ENCODE assay signal across 1 cellular context in genomic region chr1:21761052-21761451, GRCh38.
TF ChIP-seq lines count a peak whose summit lies in the region.

No MANE protein-coding gene starts in this region.

TF ChIP-seq in K562, 482 proteins besides CTCF, POLR2A, EP300 and RAD21 (continues in another document):
- TF ChIP-seq FOXJ2 (tag; IDR thresholded peaks at IDR 0.05), result peak; percentile 97
- 0 out of 2 replicates have a peak, but pooled peaks have one; percentile 13 for TF ChIP-seq TAL1 (IDR thresholded peaks at IDR 0.05)
- TF ChIP-seq ELK1 (CRISPR knock-in tag; IDR thresholded peaks at IDR 0.05), result no peak
- 0 out of 2 replicates have a peak, but pooled peaks have one; percentile 23 for TF ChIP-seq MTA3 (IDR thresholded peaks at IDR 0.05; ENCODE audit: borderline replicate concordance)
- peak; percentile 75 for TF ChIP-seq DPF2 (IDR thresholded peaks at IDR 0.05)
- no peak for TF ChIP-seq FOXO4 (CRISPR knock-in tag; IDR thresholded peaks at IDR 0.05)
- no peak for TF ChIP-seq GTF2E2 (tag; IDR thresholded peaks at IDR 0.05)
- TF ChIP-seq HES1 (IDR thresholded peaks at IDR 0.05; ENCODE audit: low read depth), result 0 out of 2 replicates have a peak, but pooled peaks have one; percentile 13
- 0 out of 2 replicates have a peak, but pooled peaks have one; percentile 27 for TF ChIP-seq DEAF1 (CRISPR knock-in tag; IDR thresholded peaks at IDR 0.05)
- TF ChIP-seq AFF1 (IDR thresholded peaks at IDR 0.05; ENCODE audit: low read depth in 1 of 2, partially characterized antibody in 2 of 2), result peak in 1 of 2 experiments; percentile 53
- TF ChIP-seq GATAD2A (IDR thresholded peaks at IDR 0.05), result 0 out of 2 replicates have a peak, but pooled peaks have one; percentile 34
- no peak for TF ChIP-seq CCNT2 (IDR thresholded peaks at IDR 0.05; ENCODE audit: borderline replicate concordance, extremely low read depth, insufficient read length, low read depth, low read length)
- TF ChIP-seq MTA2 (IDR thresholded peaks at IDR 0.05; ENCODE audit: low read depth), result 0 out of 2 replicates have a peak, but pooled peaks have one; percentile 29
- no peak for TF ChIP-seq SNAPC5 (CRISPR knock-in tag; IDR thresholded peaks at IDR 0.05)
- no peak for TF ChIP-seq ZNF133 (CRISPR knock-in tag; IDR thresholded peaks at IDR 0.05)
- no peak for TF ChIP-seq POLR3G (IDR thresholded peaks at IDR 0.05; ENCODE audit: extremely low read depth, insufficient read length, insufficient replicate concordance)
- TF ChIP-seq SMARCE1 (IDR thresholded peaks at IDR 0.05), result peak; percentile 80; the same call in 1 of the 2 replicates
- TF ChIP-seq CBX3 (IDR thresholded peaks at IDR 0.05; ENCODE audit: borderline replicate concordance in 1 of 2, low read length in 2 of 2), result 0 out of 3 replicates have a peak, but pooled peaks of 1 of the 2 experiments have one; percentile 24
- peak; percentile 71; the same call in 1 of the 2 replicates for TF ChIP-seq MTA1 (IDR thresholded peaks at IDR 0.05; ENCODE audit: borderline replicate concordance)
- no peak for TF ChIP-seq ZNF146 (CRISPR knock-in tag; IDR thresholded peaks at IDR 0.05; ENCODE audit: unreplicated experiment)
- no peak for TF ChIP-seq TAF1 (IDR thresholded peaks at IDR 0.05; ENCODE audit: control insufficient read depth, extremely low read depth, insufficient read depth, low read length, severe bottlenecking)
- no peak for TF ChIP-seq HOXB6 (CRISPR knock-in tag; IDR thresholded peaks at IDR 0.05; ENCODE audit: borderline replicate concordance)
- TF ChIP-seq SMARCB1 (IDR thresholded peaks at IDR 0.05; ENCODE audit: insufficient read length, low read depth), result no peak
- TF ChIP-seq ATF2 (CRISPR knock-in tag; IDR thresholded peaks at IDR 0.05), result no peak
- peak; percentile 80 for TF ChIP-seq SMARCA4 (IDR thresholded peaks at IDR 0.05)
- peak; percentile 8; the same call in 1 of the 2 replicates for TF ChIP-seq CBFA2T3 (IDR thresholded peaks at IDR 0.05)
- TF ChIP-seq ZNF384 (IDR thresholded peaks at IDR 0.05; ENCODE audit: low read depth, low read length), result peak; percentile 91
- TF ChIP-seq ZNF354B (CRISPR knock-in tag; IDR thresholded peaks at IDR 0.05), result no peak
- TF ChIP-seq MEF2A (IDR thresholded peaks at IDR 0.05; ENCODE audit: control insufficient read depth, low read depth, low read length), result no peak
- no peak for TF ChIP-seq CREB3L1 (IDR thresholded peaks at IDR 0.05; ENCODE audit: borderline replicate concordance, low read depth)
- TF ChIP-seq DIDO1 (tag; IDR thresholded peaks at IDR 0.05; ENCODE audit: low read depth), result no peak
- 0 out of 2 replicates have a peak, but pooled peaks have one; percentile 24 for TF ChIP-seq TEAD4 (IDR thresholded peaks at IDR 0.05; ENCODE audit: low read length)
- no peak for TF ChIP-seq TEAD4 (CRISPR knock-in tag; IDR thresholded peaks at IDR 0.05; ENCODE audit: borderline replicate concordance)
- peak; percentile 33 for TF ChIP-seq MEIS2 (IDR thresholded peaks at IDR 0.05; ENCODE audit: partially characterized antibody)
- no peak for TF ChIP-seq CLOCK (CRISPR knock-in tag; IDR thresholded peaks at IDR 0.05; ENCODE audit: borderline replicate concordance)
- no peak for TF ChIP-seq ILK (tag; IDR thresholded peaks at IDR 0.05; ENCODE audit: borderline replicate concordance, low read depth)
- peak; percentile 44 to 73; a peak in 3 of 4 replicates for TF ChIP-seq FOXA3 (CRISPR knock-in tag; conservative IDR thresholded peaks at IDR 0.05 in 1 of 2, IDR thresholded peaks at IDR 0.05 in 1 of 2)
- no peak for TF ChIP-seq ZNF77 (CRISPR knock-in tag; IDR thresholded peaks at IDR 0.05)
- TF ChIP-seq CTBP1 (IDR thresholded peaks at IDR 0.05; ENCODE audit: borderline replicate concordance), result peak; percentile 27; the same call in 1 of the 2 replicates
- TF ChIP-seq ZBTB17 (CRISPR knock-in tag; IDR thresholded peaks at IDR 0.05), result peak; percentile 28; the same call in 1 of the 2 replicates
- TF ChIP-seq TCF15 (CRISPR knock-in tag; IDR thresholded peaks at IDR 0.05), result 0 out of 2 replicates have a peak, but pooled peaks have one; percentile 43
- peak; percentile 63 for TF ChIP-seq ARID1B (IDR thresholded peaks at IDR 0.05)
- no peak for TF ChIP-seq DDX20 (tag; IDR thresholded peaks at IDR 0.05; ENCODE audit: low read depth)
- no peak for TF ChIP-seq GTF3C2 (IDR thresholded peaks at IDR 0.05; ENCODE audit: borderline replicate concordance, extremely low read depth, insufficient read length)
- 0 out of 4 replicates have a peak, but pooled peaks of 1 of the 2 experiments have one; percentile 27 for TF ChIP-seq MAZ (CRISPR knock-in tag; conservative IDR thresholded peaks at IDR 0.05 in 1 of 2, IDR thresholded peaks at IDR 0.05 in 1 of 2)
- TF ChIP-seq ELF4 (CRISPR knock-in tag; IDR thresholded peaks at IDR 0.05), result 0 out of 2 replicates have a peak, but pooled peaks have one; percentile 33
